In genomic region chr7:40784176-40784575, GRCh38 we compare ENCODE assay signal across 24 cellular contexts.
"Had no signal": no experiment of that assay in that cellular context is flagged by ENCODE, and none has a peak within 500 bp of the region (broad histone marks: within the 10 kb centered on the region; RNA-seq: fewer than 3 reads in every experiment).

No MANE protein-coding gene starts in this region.

- DNase-seq: hippocampal formation; kidney glomerular epithelial cell; left cardiac atrium; midbrain; mucosa of descending colon; naive thymus-derived CD4-positive, alpha-beta T cell; ovary; right lobe of liver; stimulated activated CD4-positive, alpha-beta T cell treated with anti-CD3 and anti-CD28 coated beads, Interleukin-12 subunit alpha, Interleukin-12 subunit beta, amount 100 ng/mL, for 4 hours; stimulated activated CD4-positive, alpha-beta T cell treated with anti-CD3 and anti-CD28 coated beads, Interleukin-15, amount 100 ng/mL, for 24 hours; stimulated activated CD4-positive, alpha-beta T cell treated with anti-CD3 and anti-CD28 coated beads, Interleukin-2, amount 100 ng/mL, for 24 hours; stimulated activated CD4-positive, alpha-beta T cell treated with anti-CD3 and anti-CD28 coated beads, Interleukin-4, amount 100 ng/mL, for 1 hour; stimulated activated naive B cell treated with anti-CD40 and anti-IgM and Interleukin-4, amounts not matched to agents 10 μg/mL and 1 μg/mL and 100 μg/mL, for 72 hours; stimulated activated naive CD8-positive, alpha-beta T cell treated with anti-CD3 and anti-CD28 coated beads, Interleukin-15, Interleukin-2, amounts not matched to agents 100 U/mL and 50 U/mL, for 24 hours; stomach; testis; thyroid gland; transverse colon; upper lobe of left lung had no signal

- ATAC-seq: left lobe of liver; mucosa of descending colon; naive thymus-derived CD4-positive, alpha-beta T cell; natural killer cell treated with Interleukin-12 subunit alpha and Interleukin-12 subunit beta and Interleukin-15 and Interleukin-18, amount 100 ng/mL, for 72 hours; right lobe of liver; stimulated activated naive B cell treated with anti-CD40 and anti-IgM and Interleukin-4, amounts not matched to agents 10 μg/mL and 1 μg/mL and 100 μg/mL, for 72 hours; stimulated activated naive CD8-positive, alpha-beta T cell treated with anti-CD3 and anti-CD28 coated beads, Interleukin-15, Interleukin-2, amounts not matched to agents 100 U/mL and 50 U/mL, for 24 hours had no signal

- H3K4me3 ChIP-seq: lung, mucosa of descending colon, ovary, right atrium auricular region, right lobe of liver, skin epidermis, stomach, testis, thyroid gland, transverse colon, upper lobe of left lung had no signal

- H3K27ac ChIP-seq: ovary, right atrium auricular region, right lobe of liver, skin epidermis, stomach, testis, thyroid gland, transverse colon, upper lobe of left lung had no signal

- H3K9me3 ChIP-seq: mucosa of descending colon, ovary, right atrium auricular region, right lobe of liver, stomach, testis, thyroid gland, transverse colon, upper lobe of left lung had no signal

- H3K27me3 ChIP-seq: ovary, right atrium auricular region, right lobe of liver, stomach, testis, thyroid gland, transverse colon, upper lobe of left lung had no signal

- H3K4me1 ChIP-seq: right lobe of liver, thyroid gland, upper lobe of left lung had no signal

- H3K36me3 ChIP-seq: ovary, right atrium auricular region, right lobe of liver, stomach, thyroid gland, transverse colon, upper lobe of left lung had no signal
